Comparison of ENCODE assay signal across 8 cellular contexts in the genomic region with DNA sequence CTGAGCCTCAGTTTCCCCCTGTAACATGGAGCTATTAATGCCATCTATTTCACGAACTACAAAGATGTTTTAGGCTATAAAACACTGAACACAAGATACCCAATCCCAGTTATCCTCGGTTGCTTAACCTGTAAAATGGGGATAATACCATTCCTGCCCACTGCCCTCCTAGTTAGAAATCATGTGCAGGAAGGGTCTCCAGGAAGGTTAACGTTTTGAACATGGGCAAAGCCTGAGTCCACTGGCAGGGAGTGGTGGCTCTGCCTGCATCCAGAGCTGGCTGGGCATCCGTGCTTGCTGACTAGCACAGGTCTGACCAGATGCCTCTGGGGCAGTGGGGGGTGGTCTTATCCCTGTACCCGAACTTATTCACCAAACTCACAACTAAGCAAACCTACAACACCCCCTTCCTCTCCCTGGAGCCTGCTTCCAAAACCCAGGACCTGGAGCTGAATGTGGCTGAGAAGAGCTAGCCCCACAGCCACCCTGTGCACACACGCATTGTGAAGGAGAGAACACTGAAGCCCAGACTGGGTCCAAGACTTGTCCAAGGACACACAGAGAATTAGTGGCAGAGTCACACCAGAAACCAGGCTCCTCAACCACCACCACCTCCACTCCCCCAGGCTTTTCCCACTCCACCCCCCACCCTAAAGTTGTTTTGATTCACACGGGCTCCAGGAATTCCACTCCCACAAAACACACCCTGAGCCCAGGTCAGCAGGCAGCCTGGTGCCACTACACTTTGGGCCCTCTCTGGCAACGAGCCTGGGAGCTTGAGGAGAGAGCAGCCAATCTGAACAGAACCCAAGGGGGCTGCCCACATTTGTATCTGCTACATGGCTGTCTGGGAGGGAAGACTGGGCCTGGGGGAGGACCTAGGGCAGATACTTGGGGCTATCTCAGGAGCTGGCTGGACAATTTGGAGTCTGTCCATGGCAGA. TPM values are rescaled to one million over a fixed set of nuclear protein-coding genes. Genes with fewer than 3 reads are reported as not detected.
DNase-seq lines count a peak whose midpoint lies in the region; ATAC-seq, FAIRE-seq and TF ChIP-seq lines count a peak whose summit lies in the region.

No MANE protein-coding gene starts in this region.

- TF ChIP-seq CTCF in HepG2 (CRISPR knock-in tag; IDR thresholded peaks at IDR 0.05) (no peak), right lobe of liver (IDR thresholded peaks at IDR 0.05) (no peak), hepatocyte (IDR thresholded peaks at IDR 0.05; ENCODE audit: poor library complexity) (no peak)

- ATAC-seq in HepG2 = peak; percentile 10; the same call in 2 of the 3 replicates
- no peak for ATAC-seq in right lobe of liver
- ATAC-seq in HG02610 (IDR thresholded peaks at IDR 0.05; ENCODE audit: unreplicated experiment) = no peak
- ATAC-seq in HG03175 (IDR thresholded peaks at IDR 0.05; ENCODE audit: unreplicated experiment) = no peak

- peak overlapping the region; percentile 90 for H3K4me2 ChIP-seq in HepG2 (ENCODE audit: low read depth, low read length)
- peak overlapping the region; percentile 100 for H3K4me2 ChIP-seq in hepatocyte

- H3K4me1 ChIP-seq in HepG2 (ENCODE audit: insufficient read depth, low read length) (peaks cover 73% of the 10 kb centered on the region), right lobe of liver (peaks cover 0 to 18% (median 6%) of the 10 kb centered on the region in 4 donors), SJCRH30 (peaks cover 62% of the 10 kb centered on the region), hepatocyte (ENCODE audit: insufficient read depth) (peaks cover 26% of the 10 kb centered on the region)

- CTCF ChIA-PET in HepG2 (lab: Yijun Ruan, JAX; ENCODE audit: low intra/inter-chr PET ratio, low total read pairs) = no interaction called here

- FAIRE-seq in HepG2 (lab: Jason Lieb, UNC) = no peak

- H3K27me3 ChIP-seq in HepG2 (ENCODE audit: control insufficient read depth in 1 of 2, insufficient read depth in 2 of 2, low read length in 2 of 2) (no peaks in the 10 kb centered on the region), right lobe of liver (no peaks in the 10 kb centered on the region), SJCRH30 (no peaks in the 10 kb centered on the region), hepatocyte (no peaks in the 10 kb centered on the region)

- H2AFZ ChIP-seq in HepG2 (ENCODE audit: low read length) = no peak overlapping the region
- H2AFZ ChIP-seq in hepatocyte = no peak overlapping the region

- DNase-seq in HepG2 (ENCODE audit: low spot score) (no peak), right lobe of liver (no peak), SJCRH30 (peak; percentile 52 to 66), hepatocyte (ENCODE audit: low spot score) (no peak), GF-D8 (lab: John Stamatoyannopoulos, UW) (no peak), NCI-H510A treated with DMSO at 0.1 percent for 48 hours (lab: John Stamatoyannopoulos, UW) (no peak)

- in situ Hi-C loops in HepG2 (cut with HindIII; ENCODE audit: extremely low pct_ligation_motif_present, low pct_unique_long_range_greater_than_20kb) = loop anchor here (5.0 to 10.0 kb wide), 2 partner anchors 32 to 185 kb away; partner anchors contain the start of gene HNRNPR

- no peaks in the 10 kb centered on the region for H3K9me3 ChIP-seq in HepG2 (ENCODE audit: low read length)
- H3K9me3 ChIP-seq in right lobe of liver = no peaks in the 10 kb centered on the region
- H3K9me3 ChIP-seq in SJCRH30 (replicated peaks) = no peaks in the 10 kb centered on the region
- no peaks in the 10 kb centered on the region for H3K9me3 ChIP-seq in hepatocyte (ENCODE audit: low read depth)

- intact Hi-C loops in HepG2 (cut with micrococcal nuclease; ENCODE audit: unreplicated experiment) = loop anchor here (10.0 kb wide), 1 partner anchor 165 kb away; the partner anchor contains the start of gene ZNF436
- intact Hi-C loops in right lobe of liver (cut with DNase I) = no loop called here

- H3K4me3 ChIP-seq in HepG2 (replicated peaks in 1 of 3; ENCODE audit: insufficient read depth in 1 of 3, low read depth in 2 of 3, low read length in 3 of 3) = peak overlapping the region; percentile 75 to 83 (median 77); a peak in 5 of 6 replicates
- no peak overlapping the region for H3K4me3 ChIP-seq in right lobe of liver
- H3K4me3 ChIP-seq in SJCRH30 = peak overlapping the region; percentile 84
- H3K4me3 ChIP-seq in hepatocyte = no peak overlapping the region

- no TSS peak for BruUV-seq in HepG2 (replicated peaks; lab: Mats Ljungman, UMichigan)

- TF ChIP-seq EP300 in HepG2 (IDR thresholded peaks at IDR 0.05; ENCODE audit: low read depth in 2 of 2, low read length in 2 of 2) (no peak), HepG2 (CRISPR knock-in tag; IDR thresholded peaks at IDR 0.05; ENCODE audit: borderline replicate concordance) (no peak)

- H3K27ac ChIP-seq in HepG2 (ENCODE audit: extremely low read length, insufficient read depth, low read length) (no peak overlapping the region), right lobe of liver (no peak overlapping the region), SJCRH30 (peak overlapping the region; percentile 89), hepatocyte (no peak overlapping the region)

- 49% methylated on average over 6 of the region's 8 CpGs for WGBS in HepG2 (ENCODE audit: low lambda C conversion rate)
- 44% methylated on average over 5 of the region's 8 CpGs for WGBS in right lobe of liver (ENCODE audit: insufficient coverage, low coverage, low lambda C conversion rate, missing lambda C conversion rate)
- 67% methylated on average over 7 of the region's 8 CpGs for WGBS in hepatocyte (ENCODE audit: low lambda C conversion rate, missing lambda C conversion rate)

- POLR2A ChIA-PET in HepG2 (lab: Yijun Ruan, JAX) = interaction anchor here (1.3 kb wide), 1 partner anchor 185 kb away, joined by 7 read pairs; the partner anchor contains the start of gene HNRNPR

- no peak for TF ChIP-seq RAD21 in HepG2 (CRISPR knock-in tag; IDR thresholded peaks at IDR 0.05)

- no peak for TF ChIP-seq POLR2A in HepG2 (IDR thresholded peaks at IDR 0.05; ENCODE audit: insufficient read depth in 1 of 2, low read depth in 2 of 2, low read length in 2 of 2)
- TF ChIP-seq POLR2A in right lobe of liver (IDR thresholded peaks at IDR 0.05) = no peak

- no peaks in the 10 kb centered on the region for H3K79me2 ChIP-seq in HepG2 (ENCODE audit: insufficient read depth, low read length)
- H3K79me2 ChIP-seq in hepatocyte = no peaks in the 10 kb centered on the region

- peak overlapping the region; percentile 65 for H3K9ac ChIP-seq in HepG2 (ENCODE audit: insufficient read depth, low read depth, low read length)

- no peaks in the 10 kb centered on the region for H3K9me2 ChIP-seq in hepatocyte (replicated peaks; ENCODE audit: insufficient read depth)

- H4K20me1 ChIP-seq in HepG2 (ENCODE audit: insufficient read depth, low read length) = no peaks in the 10 kb centered on the region
- no peaks in the 10 kb centered on the region for H4K20me1 ChIP-seq in hepatocyte (ENCODE audit: insufficient read depth, poor library complexity, severe bottlenecking)

- H3K36me3 ChIP-seq in HepG2 (replicated peaks in 1 of 2; ENCODE audit: control insufficient read depth in 1 of 2, insufficient read depth in 2 of 2, low read length in 2 of 2) (no peaks in the 10 kb centered on the region; a peak in 1 of 5 replicates), right lobe of liver (no peaks in the 10 kb centered on the region), SJCRH30 (no peaks in the 10 kb centered on the region), hepatocyte (replicated peaks; ENCODE audit: insufficient read depth, low read depth) (no peaks in the 10 kb centered on the region)

RNA-seq across cellular contexts. Expression of gene E2F2, which starts 1.6 kb away (rescaled TPM):
- total RNA-seq in HepG2 (2016; rRNA removed; fragmentation: Illumina TruSeq; extraction: Trizol) (5.7 and 6.6 TPM in 2 replicates), right lobe of liver (1 to 10 TPM in 1 of 6 experiments, under 1 TPM in 5; 0.18 to 1.2 (median 0.70) TPM), hepatocyte (0.76 and 1.2 TPM in 2 replicates)
- 1.1 and 1.3 TPM in 2 replicates for total RNA-seq in HepG2 (2016; cell fraction: cytosol; rRNA removed; fragmentation: Illumina TruSeq; extraction: Trizol; ENCODE audit: low read depth)
- total RNA-seq in HepG2 (2016; cell fraction: insoluble cytoplasmic fraction; rRNA removed; fragmentation: Illumina TruSeq; extraction: Trizol) = 4.9 and 6.0 TPM in 2 replicates
- 2.6 TPM in 2 replicates for total RNA-seq in HepG2 (2016; cell fraction: membrane; rRNA removed; fragmentation: Illumina TruSeq; extraction: Trizol)
- total RNA-seq in HepG2 (2016; cell fraction: nucleus; rRNA removed; fragmentation: Illumina TruSeq; extraction: Trizol) = 5.1 and 7.1 TPM in 2 replicates
- polyA plus RNA-seq in HepG2 (2011; rRNA removed) (0.50 and 0.65 TPM in 2 replicates), hepatocyte (0.21 and 0.85 TPM in 2 replicates)
- polyA plus RNA-seq in HepG2 (2011; cell fraction: cytosol; rRNA removed) = 0.29 and 0.35 TPM in 2 replicates
- polyA plus RNA-seq in HepG2 (2011; cell fraction: nucleus; rRNA removed) = 1.9 TPM in 2 replicates
- polyA plus RNA-seq in HepG2 (2012) = 0.63 and 1.4 TPM in 2 replicates
- 0.24 and 0.26 TPM in 2 replicates for polyA plus RNA-seq in HepG2 (2016; cell fraction: cytosol; fragmentation: Illumina TruSeq; extraction: Trizol; ENCODE audit: low read depth)
- 3.4 and 4.2 TPM in 2 replicates for polyA plus RNA-seq in HepG2 (2016; cell fraction: insoluble cytoplasmic fraction; fragmentation: Illumina TruSeq; extraction: Trizol; ENCODE audit: low read depth)
- 0.62 and 0.69 TPM in 2 replicates for polyA plus RNA-seq in HepG2 (2016; cell fraction: membrane; fragmentation: Illumina TruSeq; extraction: Trizol; ENCODE audit: low read depth)
- 12.8 and 14.2 TPM in 2 replicates for polyA plus RNA-seq in HepG2 (2016; cell fraction: nucleus; fragmentation: Illumina TruSeq; extraction: Trizol; ENCODE audit: insufficient read depth, low read depth)
- 1.8 and 19.5 TPM in 2 replicates for polyA minus RNA-seq in HepG2 (2011; rRNA and poly(A)+ RNA removed; ENCODE audit: low replicate concordance)
- 0.79 and 1.1 TPM in 2 replicates for polyA minus RNA-seq in HepG2 (2011; cell fraction: cytosol; rRNA and poly(A)+ RNA removed)
- polyA minus RNA-seq in HepG2 (2011; cell fraction: nucleus; rRNA and poly(A)+ RNA removed) = 0.87 and 1.3 TPM in 2 replicates
- total RNA-seq in SJCRH30 (2014; rRNA removed; shearing (Covaris generic)) = 33.5 and 43.2 TPM in 2 replicates

RNA-seq across cellular contexts. Expression of gene ID3, which starts 29.9 kb away (rescaled TPM):
- total RNA-seq in HepG2 (2016; rRNA removed; fragmentation: Illumina TruSeq; extraction: Trizol) (67.8 and 115 TPM in 2 replicates), right lobe of liver (10 to 100 TPM; 12.7 to 44.6 (median 27.0) TPM), hepatocyte (155 and 186 TPM in 2 replicates)
- 119 and 126 TPM in 2 replicates for total RNA-seq in HepG2 (2016; cell fraction: cytosol; rRNA removed; fragmentation: Illumina TruSeq; extraction: Trizol; ENCODE audit: low read depth)
- total RNA-seq in HepG2 (2016; cell fraction: insoluble cytoplasmic fraction; rRNA removed; fragmentation: Illumina TruSeq; extraction: Trizol) = 65.6 and 120 TPM in 2 replicates
- total RNA-seq in HepG2 (2016; cell fraction: membrane; rRNA removed; fragmentation: Illumina TruSeq; extraction: Trizol) = 79.8 and 82.4 TPM in 2 replicates
- total RNA-seq in HepG2 (2016; cell fraction: nucleus; rRNA removed; fragmentation: Illumina TruSeq; extraction: Trizol) = 82.3 and 85.6 TPM in 2 replicates
- polyA plus RNA-seq in HepG2 (2011; rRNA removed) (34.9 and 64.8 TPM in 2 replicates), hepatocyte (314 and 336 TPM in 2 replicates)
- 40.3 and 106 TPM in 2 replicates for polyA plus RNA-seq in HepG2 (2011; cell fraction: cytosol; rRNA removed)
- 50.4 and 124 TPM in 2 replicates for polyA plus RNA-seq in HepG2 (2011; cell fraction: nucleus; rRNA removed)
- polyA plus RNA-seq in HepG2 (2012) = 19.1 and 19.4 TPM in 2 replicates
- 19.4 and 20.9 TPM in 2 replicates for polyA plus RNA-seq in HepG2 (2016; cell fraction: cytosol; fragmentation: Illumina TruSeq; extraction: Trizol; ENCODE audit: low read depth)
- 67.3 and 67.6 TPM in 2 replicates for polyA plus RNA-seq in HepG2 (2016; cell fraction: insoluble cytoplasmic fraction; fragmentation: Illumina TruSeq; extraction: Trizol; ENCODE audit: low read depth)
- 27.8 and 28.9 TPM in 2 replicates for polyA plus RNA-seq in HepG2 (2016; cell fraction: membrane; fragmentation: Illumina TruSeq; extraction: Trizol; ENCODE audit: low read depth)
- polyA plus RNA-seq in HepG2 (2016; cell fraction: nucleus; fragmentation: Illumina TruSeq; extraction: Trizol; ENCODE audit: insufficient read depth, low read depth) = 106 and 110 TPM in 2 replicates
- 66.2 and 315 TPM in 2 replicates for polyA minus RNA-seq in HepG2 (2011; rRNA and poly(A)+ RNA removed; ENCODE audit: low replicate concordance)
- polyA minus RNA-seq in HepG2 (2011; cell fraction: cytosol; rRNA and poly(A)+ RNA removed) = 18.4 and 43.5 TPM in 2 replicates
- 53.5 and 115 TPM in 2 replicates for polyA minus RNA-seq in HepG2 (2011; cell fraction: nucleus; rRNA and poly(A)+ RNA removed)
- 332 and 336 TPM in 2 replicates for total RNA-seq in SJCRH30 (2014; rRNA removed; shearing (Covaris generic))

RNA-seq across cellular contexts. Expression of gene ASAP3, which starts 45.4 kb away (rescaled TPM):
- 28.6 and 37.0 TPM in 2 replicates for total RNA-seq in HepG2 (2016; rRNA removed; fragmentation: Illumina TruSeq; extraction: Trizol)
- 2.7 and 3.4 TPM in 2 replicates for total RNA-seq in HepG2 (2016; cell fraction: cytosol; rRNA removed; fragmentation: Illumina TruSeq; extraction: Trizol; ENCODE audit: low read depth)
- 22.9 and 36.7 TPM in 2 replicates for total RNA-seq in HepG2 (2016; cell fraction: insoluble cytoplasmic fraction; rRNA removed; fragmentation: Illumina TruSeq; extraction: Trizol)
- 11.2 and 12.2 TPM in 2 replicates for total RNA-seq in HepG2 (2016; cell fraction: membrane; rRNA removed; fragmentation: Illumina TruSeq; extraction: Trizol)
- total RNA-seq in HepG2 (2016; cell fraction: nucleus; rRNA removed; fragmentation: Illumina TruSeq; extraction: Trizol) = 38.3 and 42.3 TPM in 2 replicates
- polyA plus RNA-seq in HepG2 (2011; rRNA removed) = 32.6 and 39.4 TPM in 2 replicates
- 15.0 and 17.0 TPM in 2 replicates for polyA plus RNA-seq in HepG2 (2011; cell fraction: cytosol; rRNA removed)
- 159 and 182 TPM in 2 replicates for polyA plus RNA-seq in HepG2 (2011; cell fraction: nucleus; rRNA removed)
- polyA plus RNA-seq in HepG2 (2012) = 11.8 and 19.4 TPM in 2 replicates
- 1.9 and 2.7 TPM in 2 replicates for polyA plus RNA-seq in HepG2 (2016; cell fraction: cytosol; fragmentation: Illumina TruSeq; extraction: Trizol; ENCODE audit: low read depth)
- polyA plus RNA-seq in HepG2 (2016; cell fraction: insoluble cytoplasmic fraction; fragmentation: Illumina TruSeq; extraction: Trizol; ENCODE audit: low read depth) = 17.8 and 23.3 TPM in 2 replicates
- 5.9 and 6.1 TPM in 2 replicates for polyA plus RNA-seq in HepG2 (2016; cell fraction: membrane; fragmentation: Illumina TruSeq; extraction: Trizol; ENCODE audit: low read depth)
- polyA plus RNA-seq in HepG2 (2016; cell fraction: nucleus; fragmentation: Illumina TruSeq; extraction: Trizol; ENCODE audit: insufficient read depth, low read depth) = 81.5 and 89.0 TPM in 2 replicates
- polyA minus RNA-seq in HepG2 (2011; rRNA and poly(A)+ RNA removed; ENCODE audit: low replicate concordance) = 8.3 and 44.4 TPM in 2 replicates
- polyA minus RNA-seq in HepG2 (2011; cell fraction: cytosol; rRNA and poly(A)+ RNA removed) = 11.9 and 18.9 TPM in 2 replicates
- 19.4 and 24.2 TPM in 2 replicates for polyA minus RNA-seq in HepG2 (2011; cell fraction: nucleus; rRNA and poly(A)+ RNA removed)
- 10 to 100 TPM; 12.3 to 22.1 (median 16.6) TPM for total RNA-seq in right lobe of liver
- 19.7 and 24.0 TPM in 2 replicates for total RNA-seq in SJCRH30 (2014; rRNA removed; shearing (Covaris generic))
- total RNA-seq in hepatocyte = 34.2 and 45.1 TPM in 2 replicates
- 28.8 and 35.1 TPM in 2 replicates for polyA plus RNA-seq in hepatocyte

Comparison
In these comparisons a context has a peak if more than half of its experiments do, and no peak if none do; other contexts are left out.
1. H3K4me3 ChIP-seq: peak in HepG2 (3 of 3) and SJCRH30 (single experiment); none in right lobe of liver (0 of 3) and hepatocyte (single experiment).
2. DNase-seq: peak in SJCRH30 (2 of 2); none in HepG2 (single experiment), right lobe of liver (0 of 3), hepatocyte (single experiment), GF-D8 (single experiment) and NCI-H510A treated with DMSO at 0.1 percent for 48 hours (single experiment).